20 cellular contexts compared by ENCODE assay signal in genomic region chr11:2947744-2948143, GRCh38. TPM values are rescaled to one million over a fixed set of nuclear protein-coding genes. Genes with fewer than 3 reads are reported as not detected.
DNase-seq lines count a peak whose midpoint lies in the region; ATAC-seq, FAIRE-seq and TF ChIP-seq lines count a peak whose summit lies in the region.
"Had no signal": no experiment of that assay in that cellular context is flagged by ENCODE, and none has a peak within 500 bp of the region (broad histone marks: within the 10 kb centered on the region; RNA-seq: fewer than 3 reads in every experiment).

No MANE protein-coding gene starts in this region.

- peaks cover 12% of the 10 kb centered on the region for H4K20me1 ChIP-seq in astrocyte (ENCODE audit: insufficient read depth, low read length)

- peaks cover 70% of the 10 kb centered on the region for H3K4me1 Mint-ChIP-seq in activated naive CD4-positive, alpha-beta T cell treated with anti-CD3 and anti-CD28 coated beads, Interleukin-2, amount 10 ng/mL, durations not matched to agents 7 days and 5 days
- H3K4me1 Mint-ChIP-seq in T-cell (peaks cover 70 to 85% (median 71%) of the 10 kb centered on the region in 3 donors), astrocyte (ENCODE audit: low read depth, unreplicated experiment) (peaks cover 63% of the 10 kb centered on the region)
- H3K4me1 Mint-ChIP-seq in stimulated activated naive B cell treated with anti-CD40 and anti-IgM and Interleukin-4, amounts not matched to agents 10 μg/mL and 1 μg/mL and 100 μg/mL, for 72 hours = peaks cover 18% of the 10 kb centered on the region in 2 donors

- peak overlapping the region; percentile 60 for H3K27ac Mint-ChIP-seq in activated naive CD4-positive, alpha-beta T cell treated with anti-CD3 and anti-CD28 coated beads, Interleukin-2, amount 10 ng/mL, durations not matched to agents 7 days and 5 days
- H3K27ac Mint-ChIP-seq in T-cell = peak overlapping the region; percentile 39 to 66
- peak overlapping the region; percentile 80 for H3K27ac Mint-ChIP-seq in astrocyte (ENCODE audit: unreplicated experiment)
- peak overlapping the region; percentile 42 for H3K27ac Mint-ChIP-seq in stimulated activated naive B cell treated with anti-CD40 and anti-IgM and Interleukin-4, amounts not matched to agents 10 μg/mL and 1 μg/mL and 100 μg/mL, for 72 hours
- H3K27ac Mint-ChIP-seq: B cell had no signal

- H3K79me2 ChIP-seq in astrocyte (ENCODE audit: insufficient read depth, low read length) = peaks cover 39% of the 10 kb centered on the region

- H3K4me2 ChIP-seq in astrocyte (ENCODE audit: low read length) = no peak overlapping the region

- TF ChIP-seq CTCF in astrocyte (IDR thresholded peaks at IDR 0.05; ENCODE audit: insufficient read depth, low read depth, low read length) = no peak

- DNase-seq in activated naive CD4-positive, alpha-beta T cell treated with anti-CD3 and anti-CD28 coated beads, Interleukin-2, amount 10 ng/mL, durations not matched to agents 7 days and 5 days = no peak
- no peak for DNase-seq in activated naive CD4-positive, alpha-beta T cell treated with anti-CD3 and anti-CD28 coated beads, Interleukin-2, amount 50 U/mL, for 16 hours
- no peak for DNase-seq in T-cell
- no peak for DNase-seq in astrocyte (ENCODE audit: low read depth)
- DNase-seq in stimulated activated naive B cell treated with anti-CD40 and anti-IgM and Interleukin-4, amounts not matched to agents 10 μg/mL and 1 μg/mL and 100 μg/mL, for 72 hours = no peak
- DNase-seq: DMS79, H7, MG63, NCI-H1417 treated with DMSO at 0.1 percent for 48 hours, NCI-H187 treated with DMSO at 0.1 percent for 48 hours, NCI-H2107, NCI-H446 treated with DMSO at 0.1 percent for 48 hours, NCI-H526 treated with DMSO at 0.1 percent for 48 hours had no signal

- FAIRE-seq in astrocyte (lab: Jason Lieb, UNC) = no peak
- FAIRE-seq: A204.1 had no signal

- peaks cover 77% of the 10 kb centered on the region for H3K36me3 Mint-ChIP-seq in activated naive CD4-positive, alpha-beta T cell treated with anti-CD3 and anti-CD28 coated beads, Interleukin-2, amount 10 ng/mL, durations not matched to agents 7 days and 5 days
- H3K36me3 Mint-ChIP-seq in T-cell = peaks cover 58% of the 10 kb centered on the region
- H3K36me3 Mint-ChIP-seq in astrocyte (ENCODE audit: low read depth, unreplicated experiment) = peaks cover 27% of the 10 kb centered on the region
- H3K36me3 Mint-ChIP-seq in stimulated activated naive B cell treated with anti-CD40 and anti-IgM and Interleukin-4, amounts not matched to agents 10 μg/mL and 1 μg/mL and 100 μg/mL, for 72 hours = peaks cover 36 to 79% of the 10 kb centered on the region in 2 donors

- H3K36me3 ChIP-seq in astrocyte (ENCODE audit: insufficient read depth, low read length) = peaks cover 43% of the 10 kb centered on the region

- no peak overlapping the region for H3K9ac ChIP-seq in astrocyte (ENCODE audit: low read length)

- no peaks in the 10 kb centered on the region for H3K9me3 ChIP-seq in astrocyte (ENCODE audit: insufficient read depth, low read depth, low read length)
- H3K9me3 ChIP-seq: MG63, SJSA1 had no signal

- H3K27me3 Mint-ChIP-seq in activated naive CD4-positive, alpha-beta T cell treated with anti-CD3 and anti-CD28 coated beads, Interleukin-2, amount 10 ng/mL, durations not matched to agents 7 days and 5 days = no peaks in the 10 kb centered on the region
- no peaks in the 10 kb centered on the region for H3K27me3 Mint-ChIP-seq in T-cell
- H3K27me3 Mint-ChIP-seq in astrocyte (ENCODE audit: low read depth, unreplicated experiment) = no peaks in the 10 kb centered on the region
- no peaks in the 10 kb centered on the region for H3K27me3 Mint-ChIP-seq in stimulated activated naive B cell treated with anti-CD40 and anti-IgM and Interleukin-4, amounts not matched to agents 10 μg/mL and 1 μg/mL and 100 μg/mL, for 72 hours
- H3K27me3 Mint-ChIP-seq: B cell had no signal

- no peak overlapping the region for H2AFZ ChIP-seq in astrocyte (ENCODE audit: low read depth, low read length)

- H3K4me3 ChIP-seq in astrocyte (ENCODE audit: insufficient read depth, low read depth, low read length) = no peak overlapping the region
- H3K4me3 ChIP-seq: MG63, SJSA1 had no signal

- H3K4me3 Mint-ChIP-seq in activated naive CD4-positive, alpha-beta T cell treated with anti-CD3 and anti-CD28 coated beads, Interleukin-2, amount 10 ng/mL, durations not matched to agents 7 days and 5 days = no peak overlapping the region
- H3K4me3 Mint-ChIP-seq in T-cell (no peak overlapping the region), astrocyte (ENCODE audit: unreplicated experiment) (no peak overlapping the region)
- H3K4me3 Mint-ChIP-seq in stimulated activated naive B cell treated with anti-CD40 and anti-IgM and Interleukin-4, amounts not matched to agents 10 μg/mL and 1 μg/mL and 100 μg/mL, for 72 hours = no peak overlapping the region
- H3K4me3 Mint-ChIP-seq: B cell, CD14-positive monocyte had no signal

- peaks cover 50% of the 10 kb centered on the region for H3K4me1 ChIP-seq in astrocyte (ENCODE audit: insufficient read depth, low read length)

- H3K27me3 ChIP-seq in astrocyte (ENCODE audit: insufficient read depth, low read length) = no peaks in the 10 kb centered on the region
- H3K27me3 ChIP-seq: MG63, SJSA1 had no signal

- H3K27ac ChIP-seq in astrocyte (ENCODE audit: low read depth, low read length) = no peak overlapping the region
- H3K27ac ChIP-seq: SJSA1 had no signal

- H3K9me3 Mint-ChIP-seq in activated naive CD4-positive, alpha-beta T cell treated with anti-CD3 and anti-CD28 coated beads, Interleukin-2, amount 10 ng/mL, durations not matched to agents 7 days and 5 days = no peaks in the 10 kb centered on the region
- H3K9me3 Mint-ChIP-seq in T-cell = no peaks in the 10 kb centered on the region
- no peaks in the 10 kb centered on the region for H3K9me3 Mint-ChIP-seq in astrocyte (ENCODE audit: unreplicated experiment)
- no peaks in the 10 kb centered on the region for H3K9me3 Mint-ChIP-seq in stimulated activated naive B cell treated with anti-CD40 and anti-IgM and Interleukin-4, amounts not matched to agents 10 μg/mL and 1 μg/mL and 100 μg/mL, for 72 hours
- H3K9me3 Mint-ChIP-seq: CD14-positive monocyte had no signal

- POLR2A ChIA-PET in T-cell (lab: Charles Lee) = interaction anchor here in 1 of 2 donors (0.6 kb wide), 1 partner anchor 504 kb away, joined by 5 read pairs; no protein-coding TSS in a partner anchor

- ATAC-seq in T-cell (replicated peaks in 1 of 4) = no peak
- no peak for ATAC-seq in stimulated activated naive B cell treated with anti-CD40 and anti-IgM and Interleukin-4, amounts not matched to agents 10 μg/mL and 1 μg/mL and 100 μg/mL, for 72 hours (replicated peaks)
- no peak for ATAC-seq in GM19351 (IDR thresholded peaks at IDR 0.05; ENCODE audit: unreplicated experiment)
- no peak for ATAC-seq in GM21528 (IDR thresholded peaks at IDR 0.05; ENCODE audit: low FRiP score, unreplicated experiment)
- ATAC-seq: Right ventricle myocardium inferior had no signal

- CTCF ChIA-PET in activated naive CD4-positive, alpha-beta T cell treated with anti-CD3 and anti-CD28 coated beads, Interleukin-2, amount 10 ng/mL, durations not matched to agents 7 days and 5 days (lab: Charles Lee) = no interaction called here
- CTCF ChIA-PET in T-cell (lab: Charles Lee) = no interaction called here

RNA-seq across cellular contexts. Expression of gene PHLDA2, which starts 18.5 kb away (rescaled TPM):
- 1 to 10 TPM in 1 of 5 donors, under 1 TPM in 4; 0.65 to 1.3 (median 0.79) TPM for total RNA-seq in T-cell
- total RNA-seq in astrocyte = 78.8 and 80.8 TPM in 2 replicates
- total RNA-seq: B cell had no signal

RNA-seq across cellular contexts. Expression of gene NAP1L4, which starts 44.4 kb away (rescaled TPM):
- total RNA-seq in T-cell (100 to 1,000 TPM; 253 to 388 (median 299) TPM), astrocyte (129 and 153 TPM in 2 replicates)

Comparison
In these comparisons a context has a peak if more than half of its experiments do, and no peak if none do; other contexts are left out.
1. RNA of gene PHLDA2, which starts 18.5 kb away (total RNA-seq): 78.8 to 80.8 TPM in astrocyte; 0.65 to 1.3 TPM in T-cell; every median in the first group is over 10 times any median in the second.
2. Peak in every context shown above with its lines, with median percentiles within 50 percentile points of each other: H3K27ac Mint-ChIP-seq.